8 cellular contexts compared by ENCODE assay signal in genomic region chr16:57999971-58000705, GRCh38. TPM values are rescaled to one million over a fixed set of nuclear protein-coding genes. Genes with fewer than 3 reads are reported as not detected.
DNase-seq lines count a peak whose midpoint lies in the region; ATAC-seq, FAIRE-seq and TF ChIP-seq lines count a peak whose summit lies in the region.

TSS of gene ZNF319 (minus strand) at chr16:58000672. CDS start at chr16:57998265, 2,407 bp downstream.

- H3K27me3 ChIP-seq in BE2C (no peaks in the 10 kb centered on the region), gastroesophageal sphincter (no peaks in the 10 kb centered on the region), pancreas (no peaks in the 10 kb centered on the region)

- TF ChIP-seq EP300 in gastroesophageal sphincter (IDR thresholded peaks at IDR 0.05), result no peak

- FAIRE-seq in pancreas (lab: Jason Lieb, UNC), result no peak

- peak; percentile 20 for ATAC-seq in HG03342 (IDR thresholded peaks at IDR 0.05; ENCODE audit: unreplicated experiment)
- peak; percentile 10 for ATAC-seq in activated CD8-positive, alpha-beta T cell treated with anti-CD3 and anti-CD28 coated beads, Interleukin-2, amount 10 ng/mL, durations not matched to agents 7 days and 5 days
- peak; percentile 19 for ATAC-seq in gastroesophageal sphincter
- ATAC-seq in pancreas, result peak in 3 of 4 donors; percentile 0 to 18 (median 1)

- H3K36me3 ChIP-seq in BE2C (0 out of 2 replicates have a peak, but pooled peaks cover 3% of the 10 kb centered on the region), gastroesophageal sphincter (peaks cover 0 to 48% of the 10 kb centered on the region in 2 donors), pancreas (peaks cover 8 to 22% (median 13%) of the 10 kb centered on the region in 3 donors)

- POLR2A ChIA-PET in activated CD8-positive, alpha-beta T cell treated with anti-CD3 and anti-CD28 coated beads, Interleukin-2, amount 10 ng/mL, durations not matched to agents 7 days and 5 days (lab: Charles Lee), result interaction anchor here (1.2 to 1.9 kb wide), 4 partner anchors 11 to 101 kb away, joined by 3 to 8 read pairs (median 3); no protein-coding TSS in a partner anchor

- H3K9me3 ChIP-seq in BE2C (no peaks in the 10 kb centered on the region), gastroesophageal sphincter (no peaks in the 10 kb centered on the region), pancreas (no peaks in the 10 kb centered on the region)

- no peaks in the 10 kb centered on the region for H3K9me3 Mint-ChIP-seq in activated CD8-positive, alpha-beta T cell treated with anti-CD3 and anti-CD28 coated beads, Interleukin-2, amount 10 ng/mL, durations not matched to agents 7 days and 5 days (ENCODE audit: insufficient read depth)

- peak within 1 kb of the TSS; percentile 96 for H3K4me3 Mint-ChIP-seq in activated CD8-positive, alpha-beta T cell treated with anti-CD3 and anti-CD28 coated beads, Interleukin-2, amount 10 ng/mL, durations not matched to agents 7 days and 5 days

- 0% methylated on average over 3 of the region's 95 CpGs; no CpG with 5 or more reads in 1 of the 2 donors for WGBS in gastroesophageal sphincter (ENCODE audit: low coverage in 1 of 2), 2 donors
- 0 to 1% methylated on average over 49 to 95 of the region's 95 CpGs for WGBS in pancreas, 2 donors

- H3K27ac ChIP-seq in gastroesophageal sphincter (peak within 1 kb of the TSS; percentile 84 to 92 (median 88)), pancreas (peak within 1 kb of the TSS; percentile 78 to 83 (median 81))

- peak within 1 kb of the TSS; percentile 91 for H3K27ac Mint-ChIP-seq in activated CD8-positive, alpha-beta T cell treated with anti-CD3 and anti-CD28 coated beads, Interleukin-2, amount 10 ng/mL, durations not matched to agents 7 days and 5 days

- H3K4me1 Mint-ChIP-seq in activated CD8-positive, alpha-beta T cell treated with anti-CD3 and anti-CD28 coated beads, Interleukin-2, amount 10 ng/mL, durations not matched to agents 7 days and 5 days (ENCODE audit: low read depth), result peaks cover 62% of the 10 kb centered on the region

- H3K4me1 ChIP-seq in BE2C (no peaks in the 10 kb centered on the region; the same call in 1 of the 2 replicates), gastroesophageal sphincter (peaks cover 0 to 45% (median 21%) of the 10 kb centered on the region in 3 donors), pancreas (peaks cover 4 to 15% (median 5%) of the 10 kb centered on the region in 3 donors)

- TF ChIP-seq CTCF in BE2C (IDR thresholded peaks at IDR 0.05; ENCODE audit: low read depth, low read length) (no peak), gastroesophageal sphincter (IDR thresholded peaks at IDR 0.05) (no peak), pancreas (IDR thresholded peaks at IDR 0.05) (no peak)

- H3K27me3 Mint-ChIP-seq in activated CD8-positive, alpha-beta T cell treated with anti-CD3 and anti-CD28 coated beads, Interleukin-2, amount 10 ng/mL, durations not matched to agents 7 days and 5 days (ENCODE audit: low read depth), result no peaks in the 10 kb centered on the region

- H3K4me3 ChIP-seq in BE2C (ENCODE audit: low read depth, low read length), result peak within 1 kb of the TSS; percentile 75
- peak within 1 kb of the TSS; percentile 72 to 85 for H3K4me3 ChIP-seq in gastroesophageal sphincter
- H3K4me3 ChIP-seq in pancreas, result peak within 1 kb of the TSS; percentile 66 to 83 (median 73)

- intact Hi-C loops in pancreas (cut with DNase I), result loop anchor here in 2 of 3 donors (2.0 to 10.0 kb wide), 4 partner anchors 98 to 415 kb away; no protein-coding TSS in a partner anchor

- DNase-seq in BE2C (no peak), GM19240 (ENCODE audit: insufficient read length, low spot score) (peak; percentile 41), pancreas (peak in 2 of 6 donors; percentile 66 to 95), EL (no peak), NCI-H187 (lab: John Stamatoyannopoulos, UW) (no peak)
- no peak for DNase-seq in activated CD8-positive, alpha-beta T cell treated with anti-CD3 and anti-CD28 coated beads, Interleukin-2, amount 10 ng/mL, durations not matched to agents 7 days and 5 days

- peaks cover 51% of the 10 kb centered on the region for H3K36me3 Mint-ChIP-seq in activated CD8-positive, alpha-beta T cell treated with anti-CD3 and anti-CD28 coated beads, Interleukin-2, amount 10 ng/mL, durations not matched to agents 7 days and 5 days (ENCODE audit: low read depth)

- no peak for TF ChIP-seq POLR2A in gastroesophageal sphincter (IDR thresholded peaks at IDR 0.05)

- CTCF ChIA-PET in activated CD8-positive, alpha-beta T cell treated with anti-CD3 and anti-CD28 coated beads, Interleukin-2, amount 10 ng/mL, durations not matched to agents 7 days and 5 days (lab: Charles Lee), result interaction anchor here (0.6 to 3.8 kb wide), 15 partner anchors 10 to 481 kb away, joined by 3 to 28 read pairs (median 4); partner anchors contain the start of gene CFAP20

RNA-seq across cellular contexts. Expression of gene ZNF319, which starts in this region (rescaled TPM):
- 7.1 TPM for polyA plus RNA-seq in BE2C (2012; ENCODE audit: insufficient read depth, insufficient read length, low read depth)
- total RNA-seq in activated CD8-positive, alpha-beta T cell treated with anti-CD3 and anti-CD28 coated beads, Interleukin-2, amount 10 ng/mL, durations not matched to agents 7 days and 5 days, result 10 to 100 TPM; 16.6 to 17.0 TPM
- total RNA-seq in gastroesophageal sphincter, result 10 to 100 TPM in 1 of 4 donors, 1 to 10 TPM in 3; 4.4 to 16.0 (median 8.0) TPM
- total RNA-seq in pancreas, result 1 to 10 TPM; 3.5 to 7.0 (median 4.9) TPM
- 1 to 10 TPM; 3.9 to 4.0 TPM for polyA plus RNA-seq in pancreas
